In genomic region chr1:181135462-181135781, GRCh38 we compare ENCODE assay signal across 7 cellular contexts. TPM values are rescaled to one million over a fixed set of nuclear protein-coding genes. Genes with fewer than 3 reads are reported as not detected.
DNase-seq lines count a peak whose midpoint lies in the region; ATAC-seq and TF ChIP-seq lines count a peak whose summit lies in the region.

No MANE protein-coding gene starts in this region.

- peak overlapping the region; percentile 98 for H2BK15ac ChIP-seq in IMR-90 (ENCODE audit: low read depth, low read length)

- H3K4me3 ChIP-seq in IMR-90 (ENCODE audit: insufficient read depth, low read depth, low read length) = no peak overlapping the region
- H3K4me3 ChIP-seq in upper lobe of left lung = no peak overlapping the region

- H4K91ac ChIP-seq in IMR-90 (ENCODE audit: insufficient read depth, low read depth, low read length) = peak overlapping the region; percentile 98

- dilution Hi-C loops in IMR-90 (cut with HindIII; ENCODE audit: low sequenced_read_pairs, unreplicated experiment) = no loop called here

- peaks cover 29% of the 10 kb centered on the region for H3K27me3 Mint-ChIP-seq in activated naive CD4-positive, alpha-beta T cell treated with anti-CD3 and anti-CD28 coated beads, Interleukin-2, amount 10 ng/mL, durations not matched to agents 7 days and 5 days
- H3K27me3 Mint-ChIP-seq in immature natural killer cell (ENCODE audit: low read depth in 3 of 3) = peaks cover 2 to 14% (median 6%) of the 10 kb centered on the region in 3 donors

- H3K4me1 Mint-ChIP-seq in activated naive CD4-positive, alpha-beta T cell treated with anti-CD3 and anti-CD28 coated beads, Interleukin-2, amount 10 ng/mL, durations not matched to agents 7 days and 5 days = peaks cover 69% of the 10 kb centered on the region
- H3K4me1 Mint-ChIP-seq in immature natural killer cell = peaks cover 51 to 63% of the 10 kb centered on the region in 2 donors

- peak overlapping the region; percentile 99 for H3K4ac ChIP-seq in IMR-90 (ENCODE audit: low read depth, low read length)

- H3K56ac ChIP-seq in IMR-90 (ENCODE audit: extremely low read depth, insufficient read depth, low read length) = peak overlapping the region; percentile 99; the same call in 1 of the 2 replicates

- peak overlapping the region; percentile 99 for H2BK120ac ChIP-seq in IMR-90 (ENCODE audit: low read depth, low read length)

- no peak overlapping the region for H2AFZ ChIP-seq in IMR-90 (replicated peaks; ENCODE audit: low read length, poor library complexity)

- H3K27ac ChIP-seq in IMR-90 (ENCODE audit: insufficient read depth, low read length) (peak overlapping the region; percentile 98), upper lobe of left lung (peak overlapping the region; percentile 65 to 75 (median 74))

- H3K9ac ChIP-seq in IMR-90 (ENCODE audit: low read depth, low read length) = peak overlapping the region; percentile 79

- no peaks in the 10 kb centered on the region for H3K36me3 Mint-ChIP-seq in activated naive CD4-positive, alpha-beta T cell treated with anti-CD3 and anti-CD28 coated beads, Interleukin-2, amount 10 ng/mL, durations not matched to agents 7 days and 5 days
- H3K36me3 Mint-ChIP-seq in immature natural killer cell = no peaks in the 10 kb centered on the region

- peak; percentile 18 for ATAC-seq in IMR-90 (ENCODE audit: low read depth)
- ATAC-seq in upper lobe of left lung (ENCODE audit: low FRiP score in 2 of 2) = peak in 1 of 2 donors; percentile 66

- H3K4me2 ChIP-seq in IMR-90 (ENCODE audit: low read depth, low read length) = no peak overlapping the region

- H2BK5ac ChIP-seq in IMR-90 (ENCODE audit: low read depth, low read length, poor library complexity, severe bottlenecking) = peak overlapping the region; percentile 100

- H3K14ac ChIP-seq in IMR-90 (replicated peaks; ENCODE audit: low read depth, low read length) = peak overlapping the region; percentile 100

- POLR2A ChIA-PET in IMR-90 (lab: Charles Lee; ENCODE audit: unreplicated experiment) = interaction anchor here (0.9 to 1.5 kb wide), 5 partner anchors 41 to 46 kb away, joined by 3 to 6 read pairs (median 4); no protein-coding TSS in a partner anchor

- 0 out of 2 replicates have a peak, but pooled peaks have one; percentile 3 for TF ChIP-seq RAD21 in IMR-90 (IDR thresholded peaks at IDR 0.05; ENCODE audit: low read length)

- peak overlapping the region; percentile 95 for H3K18ac ChIP-seq in IMR-90 (ENCODE audit: low read depth, low read length)

- peaks cover 27% of the 10 kb centered on the region for H3K9me1 ChIP-seq in IMR-90 (ENCODE audit: insufficient read depth, low read length)

- intact Hi-C loops in IMR-90 (cut with micrococcal nuclease) = no loop called here

- peaks cover 4 to 29% of the 10 kb centered on the region in 2 experiments; a peak in 2 of 4 replicates for H3K79me1 ChIP-seq in IMR-90 (ENCODE audit: low read depth in 1 of 2, low read length in 2 of 2)

- TF ChIP-seq POLR2A in IMR-90 (IDR thresholded peaks at IDR 0.05; ENCODE audit: low read depth, low read length) (0 out of 2 replicates have a peak, but pooled peaks have one; percentile 39), upper lobe of left lung (IDR thresholded peaks at IDR 0.05) (no peak)

- peak; percentile 25; the same call in 1 of the 2 replicates for TF ChIP-seq CTCF in IMR-90 (conservative IDR thresholded peaks at IDR 0.05; ENCODE audit: low read depth, low read length)
- TF ChIP-seq CTCF in upper lobe of left lung (IDR thresholded peaks at IDR 0.05) = peak in 4 of 6 experiments; percentile 14 to 44 (median 24)

- H2AK9ac ChIP-seq in IMR-90 (replicated peaks; ENCODE audit: low read depth, low read length, poor library complexity) = peak overlapping the region; percentile 100

- H3K27ac Mint-ChIP-seq in activated naive CD4-positive, alpha-beta T cell treated with anti-CD3 and anti-CD28 coated beads, Interleukin-2, amount 10 ng/mL, durations not matched to agents 7 days and 5 days = peak overlapping the region; percentile 89
- peak overlapping the region in 4 of 6 donors; percentile 16 to 76 (median 43) for H3K27ac Mint-ChIP-seq in immature natural killer cell

- H3K9me3 ChIP-seq in IMR-90 (ENCODE audit: control insufficient read depth, insufficient read depth, low read length) (no peaks in the 10 kb centered on the region), upper lobe of left lung (no peaks in the 10 kb centered on the region)

- H3K27me3 ChIP-seq in IMR-90 (ENCODE audit: control insufficient read depth, insufficient read depth, low read length) (no peaks in the 10 kb centered on the region), upper lobe of left lung (no peaks in the 10 kb centered on the region)

- no peaks in the 10 kb centered on the region for H3K9me3 Mint-ChIP-seq in activated naive CD4-positive, alpha-beta T cell treated with anti-CD3 and anti-CD28 coated beads, Interleukin-2, amount 10 ng/mL, durations not matched to agents 7 days and 5 days
- H3K9me3 Mint-ChIP-seq in immature natural killer cell = no peaks in the 10 kb centered on the region

- H2AK5ac ChIP-seq in IMR-90 (ENCODE audit: low read depth, low read length) = peak overlapping the region; percentile 100

- TF ChIP-seq EP300 in upper lobe of left lung (IDR thresholded peaks at IDR 0.05) = no peak

- no peaks in the 10 kb centered on the region for H3K36me3 ChIP-seq in IMR-90 (ENCODE audit: control insufficient read depth, insufficient read depth, low read length)
- H3K36me3 ChIP-seq in upper lobe of left lung = no peaks in the 10 kb centered on the region

- WGBS in IMR-90 (ENCODE audit: extremely low coverage in 2 of 2, insufficient read length in 1 of 2), 2 experiments = no CpG with 5 or more reads among the region's 2 CpGs
- 71 to 73% methylated on average over 2 of the region's 2 CpGs for WGBS in upper lobe of left lung, 2 donors

- peak overlapping the region; percentile 100 for H3K23ac ChIP-seq in IMR-90 (ENCODE audit: low read depth, low read length)

- peaks cover 29% of the 10 kb centered on the region for H3K4me1 ChIP-seq in IMR-90 (ENCODE audit: control insufficient read depth, insufficient read depth, low read length)
- H3K4me1 ChIP-seq in upper lobe of left lung = peaks cover 24 to 38% (median 26%) of the 10 kb centered on the region in 4 donors

- no peaks in the 10 kb centered on the region for H4K20me1 ChIP-seq in IMR-90 (ENCODE audit: insufficient read depth, low read length)

- peak overlapping the region; percentile 42 for H3K4me3 Mint-ChIP-seq in activated naive CD4-positive, alpha-beta T cell treated with anti-CD3 and anti-CD28 coated beads, Interleukin-2, amount 10 ng/mL, durations not matched to agents 7 days and 5 days
- peak overlapping the region; percentile 62 to 82 (median 77) for H3K4me3 Mint-ChIP-seq in immature natural killer cell

- H4K8ac ChIP-seq in IMR-90 (ENCODE audit: low read depth in 2 of 2, low read length in 2 of 2) = peak overlapping the region; percentile 99

- in situ Hi-C loops in IMR-90 (cut with MboI; ENCODE audit: low sequenced_read_pairs) = loop anchor here (5.0 kb wide), 1 partner anchor 38 kb away; no protein-coding TSS in a partner anchor

- CTCF ChIA-PET in IMR-90 (lab: Yijun Ruan, JAX) = interaction anchor here (0.9 to 1.4 kb wide), 5 partner anchors 25 to 56 kb away, joined by 3 to 4 read pairs (median 3); no protein-coding TSS in a partner anchor
- CTCF ChIA-PET in activated naive CD4-positive, alpha-beta T cell treated with anti-CD3 and anti-CD28 coated beads, Interleukin-2, amount 10 ng/mL, durations not matched to agents 7 days and 5 days (lab: Charles Lee) = interaction anchor here (0.7 to 2.5 kb wide), 13 partner anchors 9 to 91 kb away, joined by 3 to 20 read pairs (median 4); no protein-coding TSS in a partner anchor

- BruUV-seq in IMR-90 (replicated peaks; lab: Mats Ljungman, UMichigan) = no TSS peak

- peak overlapping the region; percentile 99 for H2BK20ac ChIP-seq in IMR-90 (ENCODE audit: low read depth, low read length)

- DNase-seq in ELR (ENCODE audit: low read depth) = peak; percentile 68
- no peak for DNase-seq in IMR-90
- DNase-seq in activated naive CD4-positive, alpha-beta T cell treated with anti-CD3 and anti-CD28 coated beads, Interleukin-2, amount 10 ng/mL, durations not matched to agents 7 days and 5 days = peak; percentile 34
- DNase-seq in immature natural killer cell = no peak
- no peak for DNase-seq in upper lobe of left lung
- no peak for DNase-seq in midbrain (lab: John Stamatoyannopoulos, UW)
- DNase-seq in nucleus accumbens (lab: John Stamatoyannopoulos, UW) = no peak

- H4K5ac ChIP-seq in IMR-90 (ENCODE audit: low read depth, low read length) = peak overlapping the region; percentile 99

TF ChIP-seq in IMR-90, 13 proteins besides CTCF, POLR2A, EP300 and RAD21 (continues in another document):
- TF ChIP-seq NFE2L2 (IDR thresholded peaks at IDR 0.05; ENCODE audit: low read depth, low read length) = no peak
- no peak for TF ChIP-seq ELK1 (IDR thresholded peaks at IDR 0.05; ENCODE audit: borderline replicate concordance, low read depth, low read length)
- TF ChIP-seq USF2 (IDR thresholded peaks at IDR 0.05; ENCODE audit: low read depth, low read length) = no peak
- TF ChIP-seq RFX5 (IDR thresholded peaks at IDR 0.05; ENCODE audit: low read depth, low read length) = no peak
- TF ChIP-seq SMC3 (IDR thresholded peaks at IDR 0.05; ENCODE audit: low read depth, low read length) = no peak
- no peak for TF ChIP-seq MXI1 (IDR thresholded peaks at IDR 0.05; ENCODE audit: borderline replicate concordance, low read depth, low read length)
- no peak for TF ChIP-seq CHD1 (IDR thresholded peaks at IDR 0.05; ENCODE audit: low read depth, low read length)

RNA-seq across cellular contexts. Expression of gene IER5, which starts 46.9 kb away (rescaled TPM):
- total RNA-seq in IMR-90 (2012; rRNA removed) = 15.8 and 29.4 TPM in 2 replicates
- 27.1 and 28.9 TPM in 2 replicates for polyA plus RNA-seq in IMR-90 (2012; rRNA removed)
- polyA plus RNA-seq in IMR-90 (2012; cell fraction: cytosol; rRNA removed) = 22.5 and 29.5 TPM in 2 replicates
- polyA plus RNA-seq in IMR-90 (2012; cell fraction: nucleus; rRNA removed; ENCODE audit: low replicate concordance) = 32.6 and 44.5 TPM in 2 replicates
- polyA plus RNA-seq in immature natural killer cell = 10 to 100 TPM; 11.6 to 22.7 (median 14.4) TPM
- 10 to 100 TPM; 15.0 to 43.6 (median 26.1) TPM for total RNA-seq in upper lobe of left lung

Comparison
In these comparisons a context has a peak if more than half of its experiments do, and no peak if none do; other contexts are left out.
1. DNase-seq: peak in ELR (single experiment) and activated naive CD4-positive, alpha-beta T cell treated with anti-CD3 and anti-CD28 coated beads, Interleukin-2, amount 10 ng/mL, durations not matched to agents 7 days and 5 days (single experiment); none in IMR-90 (single experiment), immature natural killer cell (0 of 3), upper lobe of left lung (0 of 2), midbrain (single experiment) and nucleus accumbens (0 of 56).